11 cellular contexts compared by ENCODE assay signal in the genomic region with DNA sequence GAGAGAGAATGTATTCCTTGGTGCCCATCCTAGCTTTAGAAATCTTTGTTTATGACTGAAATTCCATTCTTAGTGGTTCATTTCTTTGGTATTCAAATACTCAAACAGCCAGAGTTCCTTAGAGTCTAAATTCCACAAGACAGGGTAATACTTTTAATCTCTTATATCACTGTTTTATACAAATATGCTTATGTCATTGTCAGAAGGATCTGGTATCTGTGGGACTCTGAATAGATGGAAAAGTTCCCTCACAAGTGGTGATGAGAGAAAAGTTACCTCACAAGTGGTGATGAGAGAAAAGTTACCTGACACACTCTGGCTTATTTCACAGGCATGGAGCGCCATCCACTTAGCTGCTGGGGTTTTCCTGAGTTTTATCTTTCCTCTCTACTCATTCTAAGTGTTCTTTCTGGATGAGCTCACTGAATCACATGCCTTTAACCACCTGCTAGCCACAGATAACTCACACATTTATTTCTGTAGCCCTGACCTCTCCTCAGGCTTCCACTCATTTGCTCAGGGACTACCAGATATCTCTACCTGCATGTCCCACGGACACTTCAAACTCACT.
DNase-seq lines count a peak whose midpoint lies in the region; ATAC-seq, FAIRE-seq and TF ChIP-seq lines count a peak whose summit lies in the region.
"Had no signal": no experiment of that assay in that cellular context is flagged by ENCODE, and none has a peak within 500 bp of the region (broad histone marks: within the 10 kb centered on the region; RNA-seq: fewer than 3 reads in every experiment).

No MANE protein-coding gene starts in this region.

- no peak overlapping the region for H3K4me3 Mint-ChIP-seq in astrocyte (ENCODE audit: unreplicated experiment)

- peaks cover 34% of the 10 kb centered on the region for H3K4me1 Mint-ChIP-seq in astrocyte (ENCODE audit: low read depth, unreplicated experiment)

- peak overlapping the region; percentile 46 for H3K27ac ChIP-seq in ACC112 (ENCODE audit: low read depth, low read length)
- H3K27ac ChIP-seq in astrocyte (ENCODE audit: low read depth, low read length): peak overlapping the region; percentile 87
- H3K27ac ChIP-seq: BLaER1 treated with 17β-estradiol and CSF1 and Interleukin-3, amounts not matched to agents 10 nM and 100 nM had no signal

- peak overlapping the region; percentile 93 for H3K27ac Mint-ChIP-seq in astrocyte (ENCODE audit: unreplicated experiment)

- no peaks in the 10 kb centered on the region for H3K79me2 ChIP-seq in ACC112 (ENCODE audit: control insufficient read depth, insufficient read depth, low read length, unreplicated experiment)
- H3K79me2 ChIP-seq in astrocyte (ENCODE audit: insufficient read depth, low read length): no peaks in the 10 kb centered on the region

- H3K27me3 Mint-ChIP-seq in astrocyte (ENCODE audit: low read depth, unreplicated experiment): no peaks in the 10 kb centered on the region

- no peak for TF ChIP-seq POLR2A in H54 (IDR thresholded peaks at IDR 0.05; ENCODE audit: low read depth, low read length)

- FAIRE-seq in H54 (lab: Jason Lieb, UNC) (peak; percentile 45), astrocyte (lab: Jason Lieb, UNC) (peak; percentile 80)

- no peak overlapping the region for H3K4me3 ChIP-seq in ACC112 (ENCODE audit: low read depth, low read length)
- no peak overlapping the region for H3K4me3 ChIP-seq in astrocyte (ENCODE audit: insufficient read depth, low read depth, low read length)
- H3K4me3 ChIP-seq: BLaER1 treated with 17β-estradiol and CSF1 and Interleukin-3, amounts not matched to agents 10 nM and 100 nM had no signal

- H4K20me1 ChIP-seq in astrocyte (ENCODE audit: insufficient read depth, low read length): no peaks in the 10 kb centered on the region
- H4K20me1 ChIP-seq: BLaER1 treated with 17β-estradiol and CSF1 and Interleukin-3, amounts not matched to agents 10 nM and 100 nM had no signal

- H3K9me3 ChIP-seq in astrocyte (ENCODE audit: insufficient read depth, low read depth, low read length): no peaks in the 10 kb centered on the region
- H3K9me3 ChIP-seq: BLaER1 treated with 17β-estradiol and CSF1 and Interleukin-3, amounts not matched to agents 10 nM and 100 nM had no signal

- H3K4me2 ChIP-seq in astrocyte (ENCODE audit: low read length): peak overlapping the region; percentile 51
- H3K4me2 ChIP-seq: BLaER1 treated with 17β-estradiol and CSF1 and Interleukin-3, amounts not matched to agents 10 nM and 100 nM had no signal

- H3K27me3 ChIP-seq in ACC112 (ENCODE audit: insufficient read depth, low read length): no peaks in the 10 kb centered on the region
- no peaks in the 10 kb centered on the region for H3K27me3 ChIP-seq in astrocyte (ENCODE audit: insufficient read depth, low read length)
- H3K27me3 ChIP-seq: BLaER1 treated with 17β-estradiol and CSF1 and Interleukin-3, amounts not matched to agents 10 nM and 100 nM had no signal

- H3K4me1 ChIP-seq in ACC112 (ENCODE audit: control insufficient read depth, insufficient read depth, low read length, unreplicated experiment) (peaks cover 9% of the 10 kb centered on the region), astrocyte (ENCODE audit: insufficient read depth, low read length) (peaks cover 17% of the 10 kb centered on the region)
- H3K4me1 ChIP-seq: BLaER1 treated with 17β-estradiol and CSF1 and Interleukin-3, amounts not matched to agents 10 nM and 100 nM had no signal

- ATAC-seq in HG03565 (IDR thresholded peaks at IDR 0.05; ENCODE audit: unreplicated experiment): no peak

- no peak for TF ChIP-seq CTCF in astrocyte (IDR thresholded peaks at IDR 0.05; ENCODE audit: insufficient read depth, low read depth, low read length)

- no peaks in the 10 kb centered on the region for H3K36me3 Mint-ChIP-seq in astrocyte (ENCODE audit: low read depth, unreplicated experiment)

- H3K9me3 Mint-ChIP-seq in astrocyte (ENCODE audit: unreplicated experiment): peaks cover 1% of the 10 kb centered on the region

- H2AFZ ChIP-seq in ACC112 (ENCODE audit: low read length, unreplicated experiment): no peak overlapping the region
- no peak overlapping the region for H2AFZ ChIP-seq in astrocyte (ENCODE audit: low read depth, low read length)

- H3K9ac ChIP-seq in astrocyte (ENCODE audit: low read length): peak overlapping the region; percentile 69
- H3K9ac ChIP-seq: BLaER1 treated with 17β-estradiol and CSF1 and Interleukin-3, amounts not matched to agents 10 nM and 100 nM had no signal

- peak; percentile 19 for DNase-seq in H54 (ENCODE audit: insufficient read length, low spot score)
- DNase-seq in astrocyte (ENCODE audit: low read depth): peak; percentile 96
- DNase-seq in hepatic stellate cell (ENCODE audit: low spot score): peak; percentile 58
- DNase-seq in globus pallidus (ENCODE audit: low spot score): no peak
- DNase-seq in NCI-H2029 (lab: John Stamatoyannopoulos, UW): no peak
- DNase-seq in DMS153 (lab: John Stamatoyannopoulos, UW): no peak
- DNase-seq: stimulated activated CD4-positive, alpha-beta T cell treated with anti-CD3 and anti-CD28 coated beads, Interleukin-12 subunit alpha, Interleukin-12 subunit beta, amount 100 ng/mL, for 4 hours; T-helper 9 cell had no signal

- no peaks in the 10 kb centered on the region for H3K36me3 ChIP-seq in ACC112 (ENCODE audit: insufficient read depth, low read length)
- H3K36me3 ChIP-seq in astrocyte (ENCODE audit: insufficient read depth, low read length): no peaks in the 10 kb centered on the region
- H3K36me3 ChIP-seq: BLaER1 treated with 17β-estradiol and CSF1 and Interleukin-3, amounts not matched to agents 10 nM and 100 nM had no signal

Comparison
In these comparisons a context has a peak if more than half of its experiments do, and no peak if none do; other contexts are left out.
1. DNase-seq: peak in H54 (single experiment), astrocyte (single experiment) and hepatic stellate cell (single experiment); none in globus pallidus (single experiment), NCI-H2029 (single experiment) and DMS153 (single experiment).